16 cellular contexts compared by ENCODE assay signal in the genomic region with DNA sequence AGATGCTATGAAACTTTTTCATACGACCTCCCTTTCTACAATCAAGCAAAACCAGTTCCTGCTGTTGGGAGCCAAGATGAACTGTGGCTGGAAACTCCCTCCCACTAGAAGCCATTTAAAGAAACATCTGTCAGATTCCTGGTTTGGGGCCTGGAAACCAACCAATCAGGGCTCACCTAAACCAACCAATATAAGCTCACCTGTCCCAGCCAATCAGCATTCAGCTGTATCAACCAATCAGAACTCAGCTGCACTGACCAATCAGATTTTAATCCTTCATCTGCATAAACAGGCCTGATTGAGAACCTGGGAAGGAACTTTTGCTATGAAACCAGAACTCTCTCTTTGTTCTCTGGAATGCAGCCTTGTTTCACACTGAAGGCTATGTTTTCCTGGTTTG. TPM values are rescaled to one million over a fixed set of nuclear protein-coding genes. Genes with fewer than 3 reads are reported as not detected.
DNase-seq lines count a peak whose midpoint lies in the region; TF ChIP-seq lines count a peak whose summit lies in the region.
"Had no signal": no experiment of that assay in that cellular context is flagged by ENCODE, and none has a peak within 500 bp of the region (broad histone marks: within the 10 kb centered on the region; RNA-seq: fewer than 3 reads in every experiment).

No MANE protein-coding gene starts in this region.

- POLR2A ChIA-PET in Caco-2 (lab: Charles Lee) = no interaction called here

- BruUV-seq in Caco-2 (replicated peaks; lab: Mats Ljungman, UMichigan) = no TSS peak

- CTCF ChIA-PET in Caco-2 (lab: Charles Lee) = no interaction called here

- H3K27me3 Mint-ChIP-seq in Caco-2 (ENCODE audit: insufficient read depth, unreplicated experiment) (no peaks in the 10 kb centered on the region), mesothelial cell of epicardium (ENCODE audit: low read depth) (no peaks in the 10 kb centered on the region)
- H3K27me3 Mint-ChIP-seq: activated CD4-positive, alpha-beta memory T cell treated with anti-CD3 and anti-CD28 coated beads, Interleukin-2, amount 10 ng/mL, durations not matched to agents 7 days and 5 days had no signal

- TF ChIP-seq CTCF in Caco-2 (IDR thresholded peaks at IDR 0.05; ENCODE audit: insufficient read depth in 1 of 2, low read depth in 1 of 2, low read length in 1 of 2, severe bottlenecking in 1 of 2, unreplicated experiment in 1 of 2) = no peak
- TF ChIP-seq CTCF in mesothelial cell of epicardium (IDR thresholded peaks at IDR 0.05; ENCODE audit: unreplicated experiment) = no peak

- H3K27ac Mint-ChIP-seq in Caco-2 (ENCODE audit: unreplicated experiment) (no peak overlapping the region), mesothelial cell of epicardium (no peak overlapping the region)
- H3K27ac Mint-ChIP-seq: activated CD4-positive, alpha-beta memory T cell treated with anti-CD3 and anti-CD28 coated beads, Interleukin-2, amount 10 ng/mL, durations not matched to agents 7 days and 5 days; activated T-helper 2 cell treated with anti-CD3 and anti-CD28 coated beads, Interferon-gamma antibody, Interleukin-2, Interleukin-4, amounts not matched to agents 10 μg/mL and 5 μg/mL and 100 μg/mL, durations not matched to agents 14 hours and 24 hours and 36 hours had no signal

- H3K36me3 Mint-ChIP-seq in Caco-2 (ENCODE audit: insufficient read depth, unreplicated experiment) (peaks cover 12% of the 10 kb centered on the region), mesothelial cell of epicardium (peaks cover 23% of the 10 kb centered on the region)

- in situ Hi-C loops in SK-MEL-5 (cut with HindIII; ENCODE audit: low pct_unique_long_range_greater_than_20kb, low sequenced_read_pairs) = no loop called here

- no peaks in the 10 kb centered on the region for H3K9me3 Mint-ChIP-seq in Caco-2 (ENCODE audit: unreplicated experiment)
- H3K9me3 Mint-ChIP-seq in mesothelial cell of epicardium = peaks cover 13% of the 10 kb centered on the region

- H3K36me3 ChIP-seq in Caco-2 (ENCODE audit: control insufficient read depth, insufficient read depth, low read length) = peaks cover 2% of the 10 kb centered on the region; the same call in 1 of the 2 replicates

- H3K4me3 Mint-ChIP-seq in Caco-2 (ENCODE audit: unreplicated experiment) = no peak overlapping the region
- H3K4me3 Mint-ChIP-seq in mesothelial cell of epicardium = no peak overlapping the region
- H3K4me3 Mint-ChIP-seq: activated CD4-positive, alpha-beta memory T cell treated with anti-CD3 and anti-CD28 coated beads, Interleukin-2, amount 10 ng/mL, durations not matched to agents 7 days and 5 days had no signal

- no peaks in the 10 kb centered on the region for H3K27me3 ChIP-seq in Caco-2 (replicated peaks; ENCODE audit: control insufficient read depth, insufficient read depth, low read length)
- H3K27me3 ChIP-seq: neutrophil had no signal

- H3K4me3 ChIP-seq in Caco-2 (ENCODE audit: low read depth, low read length) = no peak overlapping the region

- intact Hi-C loops in Caco-2 (cut with micrococcal nuclease; ENCODE audit: unreplicated experiment) = no loop called here

- DNase-seq in Caco-2 (peak; percentile 38 to 57), H4 (ENCODE audit: low spot score) (peak; percentile 4), SK-MEL-5 (ENCODE audit: low read depth, low spot score) (peak; percentile 1), iPS-NIHi11 (ENCODE audit: low spot score) (peak; percentile 21), CD1c-positive myeloid dendritic cell (ENCODE audit: extremely low spot score) (no peak), pons (ENCODE audit: low spot score) (no peak), mesothelial cell of epicardium (ENCODE audit: low spot score in 2 of 2, unreplicated experiment in 2 of 2) (no peak)
- DNase-seq in activated CD4-positive, alpha-beta T cell treated with anti-CD3 and anti-CD28 coated beads for 48 hours = no peak
- DNase-seq: activated CD4-positive, alpha-beta memory T cell treated with anti-CD3 and anti-CD28 coated beads, Interleukin-2, amount 10 ng/mL, durations not matched to agents 7 days and 5 days; mesenchymal stem cell; NCI-H1105 treated with DMSO at 0.1 percent for 48 hours; NCI-H2227 treated with DMSO at 0.1 percent for 48 hours; stimulated activated CD4-positive, alpha-beta T cell treated with anti-CD3 and anti-CD28 coated beads, Interleukin-4, amount 100 ng/mL, for 1 hour; stimulated activated CD8-positive, alpha-beta memory T cell treated with anti-CD3 and anti-CD28 coated beads, Interleukin-4, amount 100 ng/mL, for 48 hours had no signal

- peaks cover 4% of the 10 kb centered on the region; the same call in 1 of the 2 replicates for H3K4me1 ChIP-seq in Caco-2

- H3K9me3 ChIP-seq in Caco-2 = no peaks in the 10 kb centered on the region
- H3K9me3 ChIP-seq: neutrophil had no signal

- H3K4me1 Mint-ChIP-seq in Caco-2 (ENCODE audit: low read depth, unreplicated experiment) (no peaks in the 10 kb centered on the region), mesothelial cell of epicardium (no peaks in the 10 kb centered on the region)
- H3K4me1 Mint-ChIP-seq: activated CD4-positive, alpha-beta memory T cell treated with anti-CD3 and anti-CD28 coated beads, Interleukin-2, amount 10 ng/mL, durations not matched to agents 7 days and 5 days had no signal

RNA-seq across cellular contexts. Expression of a gene that starts 42.4 kb away (rescaled TPM):
- total RNA-seq in Caco-2 (2022) = 85.0 and 87.5 TPM in 2 replicates
- 40.4 and 55.9 TPM in 2 replicates for total RNA-seq in H4 (2014; rRNA removed; shearing (Covaris generic))
- total RNA-seq in SK-MEL-5 (2014; rRNA removed; shearing (Covaris generic)) = 80.6 and 87.1 TPM in 2 replicates
- 26.9 and 45.1 TPM in 2 replicates for polyA plus RNA-seq in SK-MEL-5 (2015; cell fraction: cytosol; rRNA removed)
- polyA plus RNA-seq in SK-MEL-5 (2015; cell fraction: nucleus; rRNA removed) = 99.2 and 138 TPM in 2 replicates
- total RNA-seq in mesothelial cell of epicardium = 72.6 to 75.5 TPM (median 73.3 TPM) in 3 replicates

Comparison
In these comparisons a context has a peak if more than half of its experiments do, and no peak if none do; other contexts are left out.
1. DNase-seq: peak in Caco-2 (2 of 2), H4 (single experiment), SK-MEL-5 (single experiment) and iPS-NIHi11 (single experiment); none in CD1c-positive myeloid dendritic cell (single experiment), pons (single experiment), mesothelial cell of epicardium (0 of 2) and activated CD4-positive, alpha-beta T cell treated with anti-CD3 and anti-CD28 coated beads for 48 hours (single experiment).